ENCODE assay signal across 8 cellular contexts in genomic region chr21:44011774-44012473, GRCh38. TPM values are rescaled to one million over a fixed set of nuclear protein-coding genes. Genes with fewer than 3 reads are reported as not detected.
DNase-seq lines count a peak whose midpoint lies in the region; ATAC-seq and TF ChIP-seq lines count a peak whose summit lies in the region.

TSS of gene TRAPPC10 (plus strand) at chr21:44012309. CDS start at chr21:44012494, 185 bp downstream.

- peak; percentile 91 for ATAC-seq in SK-N-SH treated with all-trans-retinoic acid at 6 μM for 48 hours

- peaks cover 2% of the 10 kb centered on the region for H3K36me3 Mint-ChIP-seq in activated naive CD4-positive, alpha-beta T cell treated with anti-CD3 and anti-CD28 coated beads, Interleukin-2, amount 50 U/mL, for 24 hours

- H3K27ac Mint-ChIP-seq in activated naive CD4-positive, alpha-beta T cell treated with anti-CD3 and anti-CD28 coated beads, Interleukin-2, amount 50 U/mL, for 24 hours, result peak within 1 kb of the TSS; percentile 96

- no peaks in the 10 kb centered on the region for H3K27me3 Mint-ChIP-seq in activated naive CD4-positive, alpha-beta T cell treated with anti-CD3 and anti-CD28 coated beads, Interleukin-2, amount 50 U/mL, for 24 hours

- peak within 1 kb of the TSS; percentile 94 for H3K4me3 Mint-ChIP-seq in activated naive CD4-positive, alpha-beta T cell treated with anti-CD3 and anti-CD28 coated beads, Interleukin-2, amount 50 U/mL, for 24 hours

- DNase-seq in ELR (ENCODE audit: low read depth) (peak; percentile 86), GOT3 (lab: John Stamatoyannopoulos, UW) (peak; percentile 45), M059J (ENCODE audit: low read depth) (peak; percentile 85), globus pallidus (ENCODE audit: low spot score) (peak; percentile 86), occipital lobe (lab: John Stamatoyannopoulos, UW) (peak; percentile 77), superior temporal gyrus (ENCODE audit: extremely low spot score) (peak; percentile 83)

- no peaks in the 10 kb centered on the region for H3K9me3 Mint-ChIP-seq in activated naive CD4-positive, alpha-beta T cell treated with anti-CD3 and anti-CD28 coated beads, Interleukin-2, amount 50 U/mL, for 24 hours

- peaks cover 53% of the 10 kb centered on the region for H3K4me1 Mint-ChIP-seq in activated naive CD4-positive, alpha-beta T cell treated with anti-CD3 and anti-CD28 coated beads, Interleukin-2, amount 50 U/mL, for 24 hours

TF ChIP-seq in SK-N-SH treated with all-trans-retinoic acid at 6 μM for 48 hours, 23 proteins besides CTCF, POLR2A, EP300 and RAD21:
- TF ChIP-seq OSR1 (CRISPR knock-in tag; IDR thresholded peaks at IDR 0.05) (no peak), PATZ1 (CRISPR knock-in tag; IDR thresholded peaks at IDR 0.05; ENCODE audit: borderline replicate concordance) (0 out of 2 replicates have a peak, but pooled peaks have one; percentile 29), TCF4 (CRISPR knock-in tag; IDR thresholded peaks at IDR 0.05; ENCODE audit: borderline replicate concordance) (no peak), ARNTL (CRISPR knock-in tag; IDR thresholded peaks at IDR 0.05; ENCODE audit: borderline replicate concordance, low read depth) (no peak), RARB (CRISPR knock-in tag; IDR thresholded peaks at IDR 0.05) (no peak), PPARA (CRISPR knock-in tag; IDR thresholded peaks at IDR 0.05; ENCODE audit: borderline replicate concordance) (no peak), CSDC2 (CRISPR knock-in tag; IDR thresholded peaks at IDR 0.05) (no peak), ZFP3 (CRISPR knock-in tag; IDR thresholded peaks at IDR 0.05) (no peak), ZC3H10 (CRISPR knock-in tag; IDR thresholded peaks at IDR 0.05) (no peak), ZFP30 (CRISPR knock-in tag; IDR thresholded peaks at IDR 0.05) (no peak), CSRNP3 (CRISPR knock-in tag; IDR thresholded peaks at IDR 0.05) (no peak), ESRRG (CRISPR knock-in tag; IDR thresholded peaks at IDR 0.05) (no peak), ZNF70 (CRISPR knock-in tag; IDR thresholded peaks at IDR 0.05) (no peak), TOX (CRISPR knock-in tag; IDR thresholded peaks at IDR 0.05; ENCODE audit: borderline replicate concordance) (no peak), BACH2 (CRISPR knock-in tag; IDR thresholded peaks at IDR 0.05; ENCODE audit: borderline replicate concordance) (no peak), ISL1 (CRISPR knock-in tag; IDR thresholded peaks at IDR 0.05) (no peak), SNAI2 (CRISPR knock-in tag; IDR thresholded peaks at IDR 0.05) (no peak), ZNF565 (CRISPR knock-in tag; conservative IDR thresholded peaks at IDR 0.05; ENCODE audit: low read depth) (no peak), GLIS3 (CRISPR knock-in tag; IDR thresholded peaks at IDR 0.05) (peak; percentile 18; the same call in 1 of the 2 replicates), ZNF8 (CRISPR knock-in tag; IDR thresholded peaks at IDR 0.05) (no peak)
- TF ChIP-seq, protein P1, sequence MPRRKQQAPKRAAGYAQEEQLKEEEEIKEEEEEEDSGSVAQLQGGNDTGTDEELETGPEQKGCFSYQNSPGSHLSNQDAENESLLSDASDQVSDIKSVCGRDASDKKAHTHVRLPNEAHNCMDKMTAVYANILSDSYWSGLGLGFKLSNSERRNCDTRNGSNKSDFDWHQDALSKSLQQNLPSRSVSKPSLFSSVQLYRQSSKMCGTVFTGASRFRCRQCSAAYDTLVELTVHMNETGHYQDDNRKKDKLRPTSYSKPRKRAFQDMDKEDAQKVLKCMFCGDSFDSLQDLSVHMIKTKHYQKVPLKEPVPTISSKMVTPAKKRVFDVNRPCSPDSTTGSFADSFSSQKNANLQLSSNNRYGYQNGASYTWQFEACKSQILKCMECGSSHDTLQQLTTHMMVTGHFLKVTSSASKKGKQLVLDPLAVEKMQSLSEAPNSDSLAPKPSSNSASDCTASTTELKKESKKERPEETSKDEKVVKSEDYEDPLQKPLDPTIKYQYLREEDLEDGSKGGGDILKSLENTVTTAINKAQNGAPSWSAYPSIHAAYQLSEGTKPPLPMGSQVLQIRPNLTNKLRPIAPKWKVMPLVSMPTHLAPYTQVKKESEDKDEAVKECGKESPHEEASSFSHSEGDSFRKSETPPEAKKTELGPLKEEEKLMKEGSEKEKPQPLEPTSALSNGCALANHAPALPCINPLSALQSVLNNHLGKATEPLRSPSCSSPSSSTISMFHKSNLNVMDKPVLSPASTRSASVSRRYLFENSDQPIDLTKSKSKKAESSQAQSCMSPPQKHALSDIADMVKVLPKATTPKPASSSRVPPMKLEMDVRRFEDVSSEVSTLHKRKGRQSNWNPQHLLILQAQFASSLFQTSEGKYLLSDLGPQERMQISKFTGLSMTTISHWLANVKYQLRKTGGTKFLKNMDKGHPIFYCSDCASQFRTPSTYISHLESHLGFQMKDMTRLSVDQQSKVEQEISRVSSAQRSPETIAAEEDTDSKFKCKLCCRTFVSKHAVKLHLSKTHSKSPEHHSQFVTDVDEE (CRISPR knock-in tag; IDR thresholded peaks at IDR 0.05), result peak; percentile 61; the same call in 1 of the 2 replicates
- TF ChIP-seq, protein P2, sequence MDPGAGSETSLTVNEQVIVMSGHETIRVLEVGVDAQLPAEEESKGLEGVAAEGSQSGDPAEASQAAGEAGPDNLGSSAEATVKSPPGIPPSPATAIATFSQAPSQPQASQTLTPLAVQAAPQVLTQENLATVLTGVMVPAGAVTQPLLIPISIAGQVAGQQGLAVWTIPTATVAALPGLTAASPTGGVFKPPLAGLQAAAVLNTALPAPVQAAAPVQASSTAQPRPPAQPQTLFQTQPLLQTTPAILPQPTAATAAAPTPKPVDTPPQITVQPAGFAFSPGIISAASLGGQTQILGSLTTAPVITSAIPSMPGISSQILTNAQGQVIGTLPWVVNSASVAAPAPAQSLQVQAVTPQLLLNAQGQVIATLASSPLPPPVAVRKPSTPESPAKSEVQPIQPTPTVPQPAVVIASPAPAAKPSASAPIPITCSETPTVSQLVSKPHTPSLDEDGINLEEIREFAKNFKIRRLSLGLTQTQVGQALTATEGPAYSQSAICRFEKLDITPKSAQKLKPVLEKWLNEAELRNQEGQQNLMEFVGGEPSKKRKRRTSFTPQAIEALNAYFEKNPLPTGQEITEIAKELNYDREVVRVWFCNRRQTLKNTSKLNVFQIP (CRISPR knock-in tag; IDR thresholded peaks at IDR 0.05; ENCODE audit: borderline replicate concordance, low read depth), result no peak
- TF ChIP-seq, protein P3, sequence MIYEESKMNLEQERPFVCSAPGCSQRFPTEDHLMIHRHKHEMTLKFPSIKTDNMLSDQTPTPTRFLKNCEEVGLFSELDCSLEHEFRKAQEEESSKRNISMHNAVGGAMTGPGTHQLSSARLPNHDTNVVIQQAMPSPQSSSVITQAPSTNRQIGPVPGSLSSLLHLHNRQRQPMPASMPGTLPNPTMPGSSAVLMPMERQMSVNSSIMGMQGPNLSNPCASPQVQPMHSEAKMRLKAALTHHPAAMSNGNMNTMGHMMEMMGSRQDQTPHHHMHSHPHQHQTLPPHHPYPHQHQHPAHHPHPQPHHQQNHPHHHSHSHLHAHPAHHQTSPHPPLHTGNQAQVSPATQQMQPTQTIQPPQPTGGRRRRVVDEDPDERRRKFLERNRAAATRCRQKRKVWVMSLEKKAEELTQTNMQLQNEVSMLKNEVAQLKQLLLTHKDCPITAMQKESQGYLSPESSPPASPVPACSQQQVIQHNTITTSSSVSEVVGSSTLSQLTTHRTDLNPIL (CRISPR knock-in tag; IDR thresholded peaks at IDR 0.05; ENCODE audit: low read depth), result no peak

RNA-seq across cellular contexts. Expression of gene TRAPPC10, which starts in this region (rescaled TPM):
- 18.4 and 33.1 TPM in 2 replicates for total RNA-seq in M059J (2014; rRNA removed; shearing (Covaris generic))
- 23.1 TPM for total RNA-seq in occipital lobe

Comparison
In these comparisons a context has a peak if more than half of its experiments do, and no peak if none do; other contexts are left out.
1. Peak in every context shown above with its lines: DNase-seq and ATAC-seq.